In genomic region chr9:72491242-72491641, GRCh38 we compare ENCODE assay signal across 19 cellular contexts. TPM values are rescaled to one million over a fixed set of nuclear protein-coding genes. Genes with fewer than 3 reads are reported as not detected.
A peak's percentile ranks its signal among the peaks of the same experiment; 100 is the strongest.
DNase-seq lines count a peak whose midpoint lies in the region; ATAC-seq, FAIRE-seq and TF ChIP-seq lines count a peak whose summit lies in the region.
"Had no signal": no experiment of that assay in that cellular context is flagged by ENCODE, and none has a peak within 500 bp of the region (broad histone marks: within the 10 kb centered on the region; RNA-seq: fewer than 3 reads in every experiment).

No MANE protein-coding gene starts in this region.

- TF ChIP-seq EP300 in GM12878 (IDR thresholded peaks at IDR 0.05; ENCODE audit: borderline replicate concordance in 1 of 2, control insufficient read depth in 1 of 2, low read depth in 2 of 2, low read length in 2 of 2): no peak

- no peak overlapping the region for H3K4me3 Mint-ChIP-seq in GM23338
- H3K4me3 Mint-ChIP-seq: CD4-positive, alpha-beta memory T cell had no signal

- H2AFZ ChIP-seq in GM23338: peak overlapping the region; percentile 98
- no peak overlapping the region for H2AFZ ChIP-seq in GM12878 (ENCODE audit: control insufficient read depth, low read depth, low read length)

- H4K20me1 ChIP-seq in GM23338 (replicated peaks; ENCODE audit: insufficient read depth) (no peaks in the 10 kb centered on the region), GM12878 (ENCODE audit: control insufficient read depth, insufficient read depth) (no peaks in the 10 kb centered on the region)

- intact Hi-C loops in Panc1 (cut with micrococcal nuclease; ENCODE audit: unreplicated experiment): no loop called here
- intact Hi-C loops in GM12878 (cut with micrococcal nuclease; ENCODE audit: unreplicated experiment): no loop called here

- H3K9ac ChIP-seq in GM12878 (ENCODE audit: control insufficient read depth, insufficient read depth, low read length): no peak overlapping the region

- H3K27ac Mint-ChIP-seq in GM23338: no peak overlapping the region
- H3K27ac Mint-ChIP-seq: CD4-positive, alpha-beta memory T cell had no signal

- H3K9me3 ChIP-seq in Panc1 (ENCODE audit: control insufficient read depth, insufficient read depth, low read depth, low read length): no peaks in the 10 kb centered on the region
- no peaks in the 10 kb centered on the region for H3K9me3 ChIP-seq in GM12878 (replicated peaks; ENCODE audit: control insufficient read depth, insufficient read depth, low read length)

- no peak overlapping the region for H3K27ac ChIP-seq in GM23338 (ENCODE audit: low read depth)
- peak overlapping the region; percentile 84; the same call in 1 of the 2 replicates for H3K27ac ChIP-seq in Panc1 (ENCODE audit: low read length)
- no peak overlapping the region for H3K27ac ChIP-seq in GM12878 (ENCODE audit: control insufficient read depth, insufficient read depth)

- BruUV-seq in Panc1 (replicated peaks; lab: Mats Ljungman, UMichigan) (no TSS peak), GM12878 (replicated peaks; lab: Mats Ljungman, UMichigan) (no TSS peak)

- SMC1A ChIA-PET in GM12878 (lab: Charles Lee; ENCODE audit: uncharacterized antibody, unreplicated experiment): interaction anchor here (0.7 to 1.5 kb wide), 5 partner anchors 10 to 213 kb away, joined by 3 to 4 read pairs (median 4); no protein-coding TSS in a partner anchor

- H3K4me2 ChIP-seq in GM23338 (no peak overlapping the region), GM12878 (ENCODE audit: control insufficient read depth, insufficient read depth) (no peak overlapping the region)

- peaks cover 9% of the 10 kb centered on the region for H3K9me2 ChIP-seq in GM23338 (ENCODE audit: insufficient read depth)

- no peaks in the 10 kb centered on the region for H3F3A ChIP-seq in GM23338 (replicated peaks; ENCODE audit: low read depth)

- H3K36me3 Mint-ChIP-seq in GM23338 (ENCODE audit: low read depth): no peaks in the 10 kb centered on the region
- H3K36me3 Mint-ChIP-seq: CD4-positive, alpha-beta memory T cell had no signal

- H3K4me1 ChIP-seq in GM23338 (ENCODE audit: insufficient read depth) (no peaks in the 10 kb centered on the region), Panc1 (ENCODE audit: control insufficient read depth, insufficient read depth, low read length) (peaks cover 11% of the 10 kb centered on the region), GM12878 (ENCODE audit: control insufficient read depth, insufficient read depth, low read length) (no peaks in the 10 kb centered on the region)

- no peaks in the 10 kb centered on the region for H3K79me2 ChIP-seq in GM23338 (replicated peaks; ENCODE audit: insufficient read depth)
- H3K79me2 ChIP-seq in GM12878 (ENCODE audit: control insufficient read depth, insufficient read depth, low read length): no peaks in the 10 kb centered on the region

- RAD21 ChIA-PET in GM12878 (lab: Charles Lee; ENCODE audit: unreplicated experiment): interaction anchor here (0.7 kb wide), 1 partner anchor 9 kb away, joined by 3 read pairs; no protein-coding TSS in a partner anchor

- H3K27me3 ChIP-seq in GM23338 (ENCODE audit: insufficient read depth): no peaks in the 10 kb centered on the region
- H3K27me3 ChIP-seq in Panc1 (ENCODE audit: control insufficient read depth, insufficient read depth, low read length): no peaks in the 10 kb centered on the region
- no peaks in the 10 kb centered on the region for H3K27me3 ChIP-seq in GM12878 (replicated peaks in 1 of 2; ENCODE audit: control insufficient read depth in 2 of 2, insufficient read depth in 2 of 2, low read length in 1 of 2)

- H3K4me3 ChIP-seq in GM23338 (no peak overlapping the region), Panc1 (ENCODE audit: low read depth in 2 of 2, low read length in 2 of 2) (no peak overlapping the region), GM12878 (no peak overlapping the region)

- TF ChIP-seq POLR2A in GM12878 (IDR thresholded peaks at IDR 0.05; ENCODE audit: low read depth, low read length): no peak

- CTCF ChIA-PET in Panc1 (lab: Charles Lee): interaction anchor here (0.6 kb wide), 1 partner anchor 138 kb away, joined by 4 read pairs; no protein-coding TSS in a partner anchor
- CTCF ChIA-PET in GM12878 (lab: Yijun Ruan, JAX): interaction anchor here (0.7 kb wide), 1 partner anchor 14 kb away, joined by 3 read pairs; no protein-coding TSS in a partner anchor

- DNase-seq in GM23338 (ENCODE audit: low spot score) (no peak), Panc1 (ENCODE audit: low read depth, low spot score) (no peak), GM12878 (ENCODE audit: low read depth, low spot score) (no peak), NCI-H187 treated with DMSO at 0.1 percent for 48 hours (lab: John Stamatoyannopoulos, UW) (no peak), amniotic stem cell (lab: John Stamatoyannopoulos, UW) (no peak)
- DNase-seq: 8988T; C1 segment of cervical spinal cord; Calu3; CD4-positive, alpha-beta memory T cell; COR-L47; DMS79 treated with DMSO at 0.1 percent for 48 hours; GF-D8; H7; HCEC 1CT had no signal

- in situ Hi-C loops in Panc1 (cut with HindIII; ENCODE audit: low pct_unique_long_range_greater_than_20kb, low sequenced_read_pairs) (no loop called here), GM12878 (cut with MboI) (no loop called here)

- WGBS in GM12878 (ENCODE audit: insufficient coverage, insufficient replicate concordance, low lambda C conversion rate, missing lambda C conversion rate): 88% methylated on average over 2 of the region's 2 CpGs

- ATAC-seq in GM23338 (no peak), Panc1 (no peak), GM12878 (no peak), HG02870 (IDR thresholded peaks at IDR 0.05; ENCODE audit: unreplicated experiment) (no peak), GM21526 (IDR thresholded peaks at IDR 0.05; ENCODE audit: low FRiP score, unreplicated experiment) (no peak)

- no peak for FAIRE-seq in GM12878 (lab: Jason Lieb, UNC)
- FAIRE-seq: H1 had no signal

- H3K27me3 Mint-ChIP-seq in GM23338 (ENCODE audit: insufficient read depth, low read depth, poor library complexity): no peaks in the 10 kb centered on the region

- H3K9me3 Mint-ChIP-seq in GM23338: no peaks in the 10 kb centered on the region
- H3K9me3 Mint-ChIP-seq: CD4-positive, alpha-beta memory T cell had no signal

- POLR2A ChIA-PET in Panc1 (lab: Charles Lee): interaction anchor here (0.6 kb wide), 1 partner anchor 85 kb away, joined by 13 read pairs; no protein-coding TSS in a partner anchor
- POLR2A ChIA-PET in GM12878 (lab: Charles Lee): interaction anchor here (1.3 kb wide), 1 partner anchor 10 kb away, joined by 7 read pairs; no protein-coding TSS in a partner anchor

- TF ChIP-seq CTCF in GM23338 (conservative IDR thresholded peaks at IDR 0.05; ENCODE audit: low read depth in 2 of 2): no peak
- TF ChIP-seq CTCF in Panc1 (IDR thresholded peaks at IDR 0.05): no peak
- no peak for TF ChIP-seq CTCF in GM12878 (IDR thresholded peaks at IDR 0.05 in 2 of 3, conservative IDR thresholded peaks at IDR 0.05 in 1 of 3; ENCODE audit: control insufficient read depth in 2 of 3, extremely low read depth in 1 of 3, insufficient read depth in 1 of 3, low read depth in 3 of 3, low read length in 3 of 3)

- no peak for TF ChIP-seq RAD21 in GM12878 (IDR thresholded peaks at IDR 0.05; ENCODE audit: insufficient read depth, low read depth, low read length)

- H3K4me1 Mint-ChIP-seq in GM23338: peaks cover 3% of the 10 kb centered on the region; the same call in 1 of the 3 replicates
- H3K4me1 Mint-ChIP-seq: CD4-positive, alpha-beta memory T cell had no signal

- H3K36me3 ChIP-seq in GM23338 (ENCODE audit: insufficient read depth) (no peaks in the 10 kb centered on the region), Panc1 (ENCODE audit: control insufficient read depth, insufficient read depth, low read length) (no peaks in the 10 kb centered on the region), GM12878 (ENCODE audit: control insufficient read depth in 2 of 2, insufficient read depth in 2 of 2, low read length in 1 of 2) (no peaks in the 10 kb centered on the region)

TF ChIP-seq in GM23338, 12 proteins besides CTCF, POLR2A, EP300 and RAD21 (continues in another document):
- TF ChIP-seq ZNF331 (CRISPR knock-in tag; IDR thresholded peaks at IDR 0.05; ENCODE audit: low read depth): no peak

RNA-seq across cellular contexts. Expression of gene TMC1, which starts 30.2 kb away (rescaled TPM):
- total RNA-seq in GM23338 (2014; rRNA removed; shearing (Covaris generic)): 0.54 and 1.2 TPM in 2 replicates
- polyA plus RNA-seq in GM23338 (2016; fragmentation: Nextera tagmentation; extraction: Ambion mirVana): 0.42 and 0.61 TPM in 2 replicates
- total RNA-seq in Panc1 (2021; ENCODE audit: unreplicated experiment): 0.36 TPM
- polyA plus RNA-seq in Panc1 (2012; ENCODE audit: insufficient read length): 0.59 TPM
- 1.0 and 2.8 TPM in 2 replicates for total RNA-seq in GM12878 (2013; cell fraction: nucleolus; rRNA removed)
- total RNA-seq in GM12878 (2014; rRNA removed): 0.22 and 0.40 TPM in 2 replicates
- total RNA-seq in GM12878 (2014; rRNA removed; fragmentation: Illumina TruSeq; extraction: Trizol): 0.67 and 0.74 TPM in 2 replicates
- total RNA-seq in GM12878 (2021): 0.23 TPM in 1 of 2 replicates, not detected in the other
- not detected for polyA plus RNA-seq in GM12878 (2011; ENCODE audit: low read depth)
- polyA plus RNA-seq in GM12878 (2011; rRNA removed): 0.46 and 0.49 TPM in 2 replicates
- polyA plus RNA-seq in GM12878 (2011; cell fraction: cytosol; rRNA removed): 0.07 and 0.25 TPM in 2 replicates
- 0.28 and 0.32 TPM in 2 replicates for polyA plus RNA-seq in GM12878 (2011; cell fraction: nucleus; rRNA removed)
- polyA plus RNA-seq in GM12878 (2012): not detected in 2 replicates
- polyA plus RNA-seq in GM12878 (2014; fragmentation: Illumina TruSeq; extraction: Trizol): 0.11 and 0.21 TPM in 2 replicates
- under 1 TPM; 0.24 to 0.71 TPM for polyA plus RNA-seq in GM12878 (2014; fragmentation: Nextera tagmentation; extraction: Ambion mirVana)
- polyA plus RNA-seq in GM12878 (2014; rRNA removed): 0.39 and 0.94 TPM in 2 replicates
- under 1 TPM in 1 of 2 experiments, not detected in 1; 0.06 TPM for polyA plus RNA-seq in GM12878 (2016; fragmentation: Nextera tagmentation; extraction: Ambion mirVana)
- 0.41 and 0.88 TPM in 2 replicates for polyA minus RNA-seq in GM12878 (2011; rRNA and poly(A)+ RNA removed)
- polyA minus RNA-seq in GM12878 (2011; cell fraction: cytosol; rRNA and poly(A)+ RNA removed): not detected in 2 replicates
- not detected in 2 replicates for polyA minus RNA-seq in GM12878 (2011; cell fraction: nucleus; rRNA and poly(A)+ RNA removed)
- total RNA-seq: Calu3; CD4-positive, alpha-beta memory T cell; Daoy; G401; H7 had no signal
- polyA plus RNA-seq: CD4-positive, alpha-beta memory T cell had no signal
